In the genomic region with DNA sequence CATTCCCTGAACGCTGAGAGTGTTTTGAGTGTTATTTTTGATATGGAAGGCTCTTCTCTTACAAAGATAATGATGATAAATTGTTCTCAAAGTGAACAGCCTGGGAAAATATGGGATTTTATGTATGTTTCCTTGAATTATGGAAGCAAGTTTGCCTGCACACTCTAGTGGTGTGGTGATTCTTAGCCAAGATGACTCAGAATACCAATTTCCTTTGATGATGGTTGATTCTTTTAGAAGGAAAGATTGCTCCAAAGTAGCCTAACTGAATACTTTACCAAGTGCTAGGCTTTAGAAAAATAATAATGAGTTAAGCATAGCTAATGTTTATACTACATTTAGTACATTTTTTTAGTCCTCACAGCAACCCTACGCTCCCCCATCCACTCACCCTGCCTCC, we compare ENCODE assay signal across 22 cellular contexts.
"Had no signal": no experiment of that assay in that cellular context is flagged by ENCODE, and none has a peak within 500 bp of the region (broad histone marks: within the 10 kb centered on the region; RNA-seq: fewer than 3 reads in every experiment).

No MANE protein-coding gene starts in this region.

- FAIRE-seq: keratinocyte had no signal

- H3K4me1 ChIP-seq: left lung had no signal

- H3K4me2 ChIP-seq: hepatocyte had no signal

- H3K79me2 ChIP-seq: hepatocyte had no signal

- H3K9me3 ChIP-seq: left lung, mucosa of descending colon, tibial nerve, uterus had no signal

- H3K27me3 ChIP-seq: hepatocyte, left lung, tibial nerve, uterus had no signal

- H3K4me3 Mint-ChIP-seq: activated CD8-positive, alpha-beta memory T cell treated with anti-CD3 and anti-CD28 coated beads, Interleukin-2, amount 10 ng/mL, durations not matched to agents 7 days and 5 days; activated naive CD4-positive, alpha-beta T cell treated with anti-CD3 and anti-CD28 coated beads, Interleukin-2, amount 50 U/mL, for 24 hours; dendritic cell treated with granulocyte-macrophage colony-stimulating factor and Interleukin-4, amounts not matched to agents 40 ng/mL and 50 ng/mL, for 4 days; effector memory CD8-positive, alpha-beta T cell; natural killer cell treated with Interleukin-12 subunit alpha and Interleukin-12 subunit beta and Interleukin-15 and Interleukin-18, amount 100 ng/mL, for 72 hours; T-helper 2 cell treated with Interferon-gamma antibody and Interleukin-4, amounts not matched to agents 5 μg/mL and 100 μg/mL, for 36 hours had no signal

- H2AFZ ChIP-seq: hepatocyte had no signal

- H3K27ac ChIP-seq: epithelial cell of prostate, hepatocyte, left lung, tibial nerve, uterus had no signal

- DNase-seq: activated CD4-positive, alpha-beta T cell treated with anti-CD3 and anti-CD28 coated beads, Interleukin-2, amount 50 U/mL, for 48 hours; activated CD8-positive, alpha-beta memory T cell treated with anti-CD3 and anti-CD28 coated beads, Interleukin-2, amount 10 ng/mL, durations not matched to agents 7 days and 5 days; activated T-cell treated with anti-CD3 and anti-CD28 coated beads, Interleukin-2, amount 50 U/mL, for 1 hour; effector memory CD8-positive, alpha-beta T cell; left lung; mammary epithelial cell; mucosa of descending colon; posterior cingulate gyrus; stimulated activated CD4-positive, alpha-beta T cell treated with anti-CD3 and anti-CD28 coated beads, Interleukin-15, amount 100 ng/mL, for 24 hours; stimulated activated CD4-positive, alpha-beta T cell treated with anti-CD3 and anti-CD28 coated beads, Interleukin-4, amount 100 ng/mL, for 1 hour; substantia nigra; SW 1271; uterus had no signal

- H3K36me3 ChIP-seq: left lung, tibial nerve, uterus had no signal

- H3K36me3 Mint-ChIP-seq: activated CD8-positive, alpha-beta memory T cell treated with anti-CD3 and anti-CD28 coated beads, Interleukin-2, amount 10 ng/mL, durations not matched to agents 7 days and 5 days; activated naive CD4-positive, alpha-beta T cell treated with anti-CD3 and anti-CD28 coated beads, Interleukin-2, amount 50 U/mL, for 24 hours; natural killer cell treated with Interleukin-12 subunit alpha and Interleukin-12 subunit beta and Interleukin-15 and Interleukin-18, amount 100 ng/mL, for 72 hours had no signal

- H3K27ac Mint-ChIP-seq: activated CD8-positive, alpha-beta memory T cell treated with anti-CD3 and anti-CD28 coated beads, Interleukin-2, amount 10 ng/mL, durations not matched to agents 7 days and 5 days; activated naive CD4-positive, alpha-beta T cell treated with anti-CD3 and anti-CD28 coated beads, Interleukin-2, amount 50 U/mL, for 24 hours; activated T-helper 2 cell treated with anti-CD3 and anti-CD28 coated beads, Interferon-gamma antibody, Interleukin-2, Interleukin-4, amounts not matched to agents 10 μg/mL and 5 μg/mL and 100 μg/mL, durations not matched to agents 14 hours and 24 hours and 36 hours; dendritic cell treated with granulocyte-macrophage colony-stimulating factor and Interleukin-4, amounts not matched to agents 40 ng/mL and 50 ng/mL, for 4 days; effector memory CD8-positive, alpha-beta T cell; natural killer cell treated with Interleukin-12 subunit alpha and Interleukin-12 subunit beta and Interleukin-15 and Interleukin-18, amount 100 ng/mL, for 72 hours; T-helper 2 cell treated with Interferon-gamma antibody and Interleukin-4, amounts not matched to agents 5 μg/mL and 100 μg/mL, for 36 hours had no signal

- H3K4me3 ChIP-seq: hepatocyte, left lung, mucosa of descending colon, tibial nerve, uterus had no signal

- ATAC-seq: activated CD8-positive, alpha-beta memory T cell treated with anti-CD3 and anti-CD28 coated beads, Interleukin-2, amount 10 ng/mL, durations not matched to agents 7 days and 5 days; effector memory CD8-positive, alpha-beta T cell; left lung; mucosa of descending colon; natural killer cell treated with Interleukin-12 subunit alpha and Interleukin-12 subunit beta and Interleukin-15 and Interleukin-18, amount 100 ng/mL, for 72 hours had no signal

- H3K9me3 Mint-ChIP-seq: activated naive CD4-positive, alpha-beta T cell treated with anti-CD3 and anti-CD28 coated beads, Interleukin-2, amount 50 U/mL, for 24 hours; activated T-helper 2 cell treated with anti-CD3 and anti-CD28 coated beads, Interferon-gamma antibody, Interleukin-2, Interleukin-4, amounts not matched to agents 10 μg/mL and 5 μg/mL and 100 μg/mL, durations not matched to agents 14 hours and 24 hours and 36 hours; dendritic cell treated with granulocyte-macrophage colony-stimulating factor and Interleukin-4, amounts not matched to agents 40 ng/mL and 50 ng/mL, for 4 days; effector memory CD8-positive, alpha-beta T cell; T-helper 2 cell treated with Interferon-gamma antibody and Interleukin-4, amounts not matched to agents 5 μg/mL and 100 μg/mL, for 36 hours had no signal
